In the genomic region with DNA sequence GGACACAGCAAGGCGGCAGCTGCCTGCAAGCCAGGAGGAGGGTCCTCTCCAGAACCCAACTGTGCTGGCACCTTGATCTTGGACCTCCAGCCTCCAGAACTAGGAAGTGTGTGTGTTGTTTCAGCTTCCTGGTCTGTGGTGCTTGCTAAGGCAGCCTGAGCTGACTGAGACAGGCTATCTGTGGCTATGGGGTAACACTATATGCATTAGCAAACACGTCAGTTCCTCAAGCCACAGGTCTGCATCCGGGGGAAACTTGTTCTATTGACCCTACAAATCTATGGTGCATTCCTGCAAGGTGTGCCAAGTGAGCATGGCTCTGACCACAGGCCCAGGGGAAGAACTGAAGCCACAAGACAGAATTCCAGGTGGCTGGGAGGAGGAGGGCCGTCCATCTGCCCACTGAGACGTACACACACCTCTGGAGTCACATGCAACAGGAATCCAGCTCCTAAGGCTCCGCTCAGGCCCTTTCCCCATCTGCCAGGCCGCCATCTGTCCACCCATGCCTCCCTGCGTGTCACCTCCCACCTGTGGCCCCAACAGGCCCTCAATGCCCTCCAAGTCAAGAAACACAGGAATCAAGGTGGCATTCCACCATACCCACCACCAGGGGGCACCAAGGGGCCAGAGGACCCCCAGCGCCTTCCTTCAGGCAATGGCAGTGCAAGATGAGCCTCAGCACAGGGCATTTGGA, we compare ENCODE assay signal across 8 cellular contexts.
A peak's percentile ranks its signal among the peaks of the same experiment; 100 is the strongest.
DNase-seq lines count a peak whose midpoint lies in the region; ATAC-seq and TF ChIP-seq lines count a peak whose summit lies in the region.

No MANE protein-coding gene starts in this region.

- TF ChIP-seq CTCF in epithelial cell of esophagus (IDR thresholded peaks at IDR 0.05; ENCODE audit: insufficient read depth, low read depth, low read length, missing control alignments): peak; percentile 75

- H3K4me1 Mint-ChIP-seq in naive thymus-derived CD8-positive, alpha-beta T cell: no peaks in the 10 kb centered on the region
- no peaks in the 10 kb centered on the region for H3K4me1 Mint-ChIP-seq in stimulated activated naive CD8-positive, alpha-beta T cell treated with anti-CD3 and anti-CD28 coated beads, Interleukin-15, amount 100 ng/mL, for 72 hours

- H3K27ac Mint-ChIP-seq in naive thymus-derived CD8-positive, alpha-beta T cell: no peak overlapping the region
- H3K27ac Mint-ChIP-seq in stimulated activated naive CD8-positive, alpha-beta T cell treated with anti-CD3 and anti-CD28 coated beads, Interleukin-15, amount 100 ng/mL, for 72 hours: no peak overlapping the region

- no peaks in the 10 kb centered on the region for H3K36me3 ChIP-seq in HAP-1 (replicated peaks)

- no peak overlapping the region for H3K4me3 Mint-ChIP-seq in naive thymus-derived CD8-positive, alpha-beta T cell
- H3K4me3 Mint-ChIP-seq in stimulated activated naive CD8-positive, alpha-beta T cell treated with anti-CD3 and anti-CD28 coated beads, Interleukin-15, amount 100 ng/mL, for 72 hours: no peak overlapping the region

- no peaks in the 10 kb centered on the region for H3K9me3 Mint-ChIP-seq in naive thymus-derived CD8-positive, alpha-beta T cell
- no peaks in the 10 kb centered on the region for H3K9me3 Mint-ChIP-seq in stimulated activated naive CD8-positive, alpha-beta T cell treated with anti-CD3 and anti-CD28 coated beads, Interleukin-15, amount 100 ng/mL, for 72 hours

- ATAC-seq in naive thymus-derived CD8-positive, alpha-beta T cell: peak; percentile 47 to 56
- peak; percentile 80 for ATAC-seq in stimulated activated naive CD8-positive, alpha-beta T cell treated with anti-CD3 and anti-CD28 coated beads, Interleukin-15, amount 100 ng/mL, for 72 hours
- no peak for ATAC-seq in HG03521 (IDR thresholded peaks at IDR 0.05; ENCODE audit: unreplicated experiment)

- in situ Hi-C loops in Caki2 (cut with HindIII; ENCODE audit: low pct_unique_long_range_greater_than_20kb, low sequenced_read_pairs) (no loop called here), HAP-1 (cut with MboI; ENCODE audit: low sequenced_read_pairs) (loop anchor here (10.0 kb wide), 1 partner anchor 180 kb away; a partner anchor contains a TSS)

- DNase-seq in Caki2 (ENCODE audit: low read depth): peak; percentile 60
- DNase-seq in HAP-1 (ENCODE audit: low spot score in 2 of 2): peak; percentile 50 to 83
- DNase-seq in NCI-H774 (lab: John Stamatoyannopoulos, UW): peak; percentile 20
- peak; percentile 36 to 60 (median 45) for DNase-seq in activated CD8-positive, alpha-beta memory T cell treated with anti-CD3 and anti-CD28 coated beads for 48 hours (ENCODE audit: low read depth in 2 of 3, low spot score in 2 of 3)
- peak; percentile 46 for DNase-seq in epithelial cell of esophagus (ENCODE audit: low read depth)
- peak; percentile 13 to 75 (median 52) for DNase-seq in naive thymus-derived CD8-positive, alpha-beta T cell
- DNase-seq in stimulated activated naive CD8-positive, alpha-beta T cell treated with anti-CD3 and anti-CD28 coated beads, Interleukin-15, amount 100 ng/mL, for 72 hours: peak; percentile 69 to 70

- POLR2A ChIA-PET in naive thymus-derived CD8-positive, alpha-beta T cell (lab: Charles Lee): no interaction called here

- H3K27me3 Mint-ChIP-seq in naive thymus-derived CD8-positive, alpha-beta T cell: peaks cover 10 to 43% (median 29%) of the 10 kb centered on the region in 5 donors
- H3K27me3 Mint-ChIP-seq in stimulated activated naive CD8-positive, alpha-beta T cell treated with anti-CD3 and anti-CD28 coated beads, Interleukin-15, amount 100 ng/mL, for 72 hours: peaks cover 21% of the 10 kb centered on the region

- no peaks in the 10 kb centered on the region for H3K9me3 ChIP-seq in HAP-1

- H3K4me3 ChIP-seq in HAP-1: no peak overlapping the region
- no peak overlapping the region for H3K4me3 ChIP-seq in epithelial cell of esophagus (ENCODE audit: low read length)

- no peaks in the 10 kb centered on the region for H3K36me3 Mint-ChIP-seq in naive thymus-derived CD8-positive, alpha-beta T cell

- H3K27me3 ChIP-seq in HAP-1 (ENCODE audit: low read depth): no peaks in the 10 kb centered on the region; the same call in 1 of the 2 replicates

- no peaks in the 10 kb centered on the region for H3K4me1 ChIP-seq in HAP-1
